8 cellular contexts compared by ENCODE assay signal in genomic region chr11:43576834-43577521, GRCh38.
A peak's percentile ranks its signal among the peaks of the same experiment; 100 is the strongest.
DNase-seq lines count a peak whose midpoint lies in the region; ATAC-seq and TF ChIP-seq lines count a peak whose summit lies in the region.

No MANE protein-coding gene starts in this region.

- H3K9me3 ChIP-seq in skeletal muscle tissue (ENCODE audit: control insufficient read depth in 3 of 3, low read length in 3 of 3), result no peaks in the 10 kb centered on the region

- H3K27me3 ChIP-seq in skeletal muscle tissue (ENCODE audit: control insufficient read depth in 3 of 3, insufficient read depth in 3 of 3, low read length in 3 of 3), result peaks cover 80 to 90% (median 89%) of the 10 kb centered on the region in 3 donors

- H3K36me3 ChIP-seq in skeletal muscle tissue (ENCODE audit: control insufficient read depth in 3 of 3, insufficient read depth in 3 of 3, low read length in 3 of 3), result no peaks in the 10 kb centered on the region

- intact Hi-C loops in head of caudate nucleus (cut with DNase I), result no loop called here

- H3K27ac ChIP-seq in skeletal muscle tissue (ENCODE audit: low read depth, low read length), result no peak overlapping the region

- no peak overlapping the region for H3K9ac ChIP-seq in skeletal muscle tissue (ENCODE audit: low read depth in 1 of 3, low read length in 3 of 3)

- ATAC-seq in SK-N-SH treated with all-trans-retinoic acid at 6 μM for 48 hours (peak; percentile 18; the same call in 1 of the 3 replicates), HG02588 (IDR thresholded peaks at IDR 0.05; ENCODE audit: unreplicated experiment) (no peak), HG02981 (IDR thresholded peaks at IDR 0.05; ENCODE audit: unreplicated experiment) (no peak), GM18520 (IDR thresholded peaks at IDR 0.05; ENCODE audit: unreplicated experiment) (no peak)

- TF ChIP-seq CTCF in AG09319 (IDR thresholded peaks at IDR 0.05; ENCODE audit: low read depth, low read length), result peak; percentile 37
- peak; percentile 15 for TF ChIP-seq CTCF in GM12865 (IDR thresholded peaks at IDR 0.05; ENCODE audit: insufficient read depth, low read depth, low read length, missing control alignments)

- H3K4me3 ChIP-seq in GM12865 (ENCODE audit: low read depth, low read length), result no peak overlapping the region
- peak overlapping the region; percentile 23 to 61 (median 49) for H3K4me3 ChIP-seq in skeletal muscle tissue (ENCODE audit: low read length in 3 of 3)

- DNase-seq in AG09319 (ENCODE audit: extremely low read depth, low read depth) (no peak), GM12865 (ENCODE audit: low read depth) (peak; percentile 27), head of caudate nucleus (peak in 29 of 42 donors; percentile 19 to 81 (median 56))

- H3K4me1 ChIP-seq in skeletal muscle tissue (ENCODE audit: control insufficient read depth in 3 of 3, insufficient read depth in 3 of 3, low read length in 3 of 3), result peaks cover 43 to 65% (median 52%) of the 10 kb centered on the region in 3 donors

TF ChIP-seq in SK-N-SH treated with all-trans-retinoic acid at 6 μM for 48 hours, 23 proteins besides CTCF, POLR2A, EP300 and RAD21:
- TF ChIP-seq TCF4 (CRISPR knock-in tag; IDR thresholded peaks at IDR 0.05; ENCODE audit: borderline replicate concordance) (no peak), ZFP30 (CRISPR knock-in tag; IDR thresholded peaks at IDR 0.05) (0 out of 2 replicates have a peak, but pooled peaks have one; percentile 6)
